Comparison of ENCODE assay signal across 13 cellular contexts in genomic region chr17:74752415-74752814, GRCh38. TPM values are rescaled to one million over a fixed set of nuclear protein-coding genes. Genes with fewer than 3 reads are reported as not detected.
A peak's percentile ranks its signal among the peaks of the same experiment; 100 is the strongest.
DNase-seq lines count a peak whose midpoint lies in the region; ATAC-seq and TF ChIP-seq lines count a peak whose summit lies in the region.
"Had no signal": no experiment of that assay in that cellular context is flagged by ENCODE, and none has a peak within 500 bp of the region (broad histone marks: within the 10 kb centered on the region; RNA-seq: fewer than 3 reads in every experiment).

No MANE protein-coding gene starts in this region.

- POLR2A ChIA-PET in MCF 10A (lab: Yijun Ruan, JAX), result interaction anchor here (2.0 kb wide), 1 partner anchor 121 kb away, joined by 6 read pairs; the partner anchor contains the start of gene FDXR
- POLR2A ChIA-PET in OCI-LY7 (lab: Charles Lee), result no interaction called here

- H3K4me2 ChIP-seq in OCI-LY7 (ENCODE audit: low read length), result no peak overlapping the region

- no peak for TF ChIP-seq POLR2A in breast epithelium (IDR thresholded peaks at IDR 0.05)

- CTCF ChIA-PET in MCF 10A (lab: Yijun Ruan, JAX), result interaction anchor here (1.6 kb wide), 1 partner anchor 19 kb away, joined by 9 read pairs; no protein-coding TSS in a partner anchor
- CTCF ChIA-PET in OCI-LY7 (lab: Charles Lee; ENCODE audit: unreplicated experiment), result interaction anchor here (0.6 kb wide), 1 partner anchor 65 kb away, joined by 3 read pairs; no protein-coding TSS in a partner anchor

- H2AFZ ChIP-seq in OCI-LY7 (ENCODE audit: low read length), result no peak overlapping the region

- BruUV-seq in MCF 10A (replicated peaks; lab: Mats Ljungman, UMichigan), result no TSS peak
- BruUV-seq in OCI-LY7 (replicated peaks; lab: Mats Ljungman, UMichigan), result no TSS peak

- H4K20me1 ChIP-seq in OCI-LY7 (ENCODE audit: insufficient read depth, low read length), result peaks cover 20% of the 10 kb centered on the region; the same call in 1 of the 2 replicates

- H3K4me3 ChIP-seq in breast epithelium, result no peak overlapping the region
- H3K4me3 ChIP-seq in OCI-LY7 (ENCODE audit: low read depth, low read length, poor library complexity, severe bottlenecking), result no peak overlapping the region

- H3K36me3 Mint-ChIP-seq in MCF 10A (ENCODE audit: insufficient read depth, unreplicated experiment) (no peaks in the 10 kb centered on the region), naive B cell (peaks cover 0 to 7% of the 10 kb centered on the region in 2 donors), glutamatergic neuron (ENCODE audit: unreplicated experiment) (no peaks in the 10 kb centered on the region)
- peaks cover 29 to 32% of the 10 kb centered on the region in 2 donors for H3K36me3 Mint-ChIP-seq in activated naive CD4-positive, alpha-beta T cell treated with anti-CD3 and anti-CD28 coated beads, Interleukin-2, amount 50 U/mL, for 72 hours

- no peak overlapping the region for H3K4me3 Mint-ChIP-seq in MCF 10A (ENCODE audit: unreplicated experiment)
- H3K4me3 Mint-ChIP-seq in naive B cell, result peak overlapping the region in 7 of 8 donors; percentile 1 to 97 (median 48)
- H3K4me3 Mint-ChIP-seq in glutamatergic neuron (ENCODE audit: unreplicated experiment), result no peak overlapping the region

- TF ChIP-seq CTCF in breast epithelium (IDR thresholded peaks at IDR 0.05) (no peak), MCF 10A (IDR thresholded peaks at IDR 0.05; ENCODE audit: unreplicated experiment) (no peak), OCI-LY7 (conservative IDR thresholded peaks at IDR 0.05; ENCODE audit: low read length) (no peak), glutamatergic neuron (IDR thresholded peaks at IDR 0.05; ENCODE audit: partially characterized antibody, unreplicated experiment) (no peak)

- no peaks in the 10 kb centered on the region for H3K27me3 ChIP-seq in breast epithelium

- H3K4me1 Mint-ChIP-seq in MCF 10A (ENCODE audit: insufficient read depth, unreplicated experiment) (peaks cover 36% of the 10 kb centered on the region), naive B cell (peaks cover 55 to 79% (median 68%) of the 10 kb centered on the region in 3 donors), glutamatergic neuron (ENCODE audit: low read depth, unreplicated experiment) (peaks cover 5% of the 10 kb centered on the region)

- no peak for ATAC-seq in activated naive CD4-positive, alpha-beta T cell treated with anti-CD3 and anti-CD28 coated beads, Interleukin-2, amount 50 U/mL, for 72 hours
- no peak for ATAC-seq in naive B cell (ENCODE audit: low read depth in 2 of 2)
- ATAC-seq in HG02798 (IDR thresholded peaks at IDR 0.05; ENCODE audit: poor library complexity, unreplicated experiment), result no peak
- ATAC-seq: SK-N-SH treated with all-trans-retinoic acid at 6 μM for 48 hours had no signal

- no peaks in the 10 kb centered on the region for H3K36me3 ChIP-seq in breast epithelium
- H3K36me3 ChIP-seq in OCI-LY7 (ENCODE audit: insufficient read depth, low read length), result peaks cover 27% of the 10 kb centered on the region

- H3K79me2 ChIP-seq in OCI-LY7 (ENCODE audit: insufficient read depth, low read depth, low read length), result peaks cover 31% of the 10 kb centered on the region; the same call in 1 of the 2 replicates

- peak overlapping the region; percentile 62 to 89 for H3K27ac ChIP-seq in breast epithelium
- no peak overlapping the region for H3K27ac ChIP-seq in OCI-LY7 (ENCODE audit: low read depth, low read length, poor library complexity, severe bottlenecking)

- no peaks in the 10 kb centered on the region for H3K27me3 Mint-ChIP-seq in MCF 10A (ENCODE audit: insufficient read depth, unreplicated experiment)
- no peaks in the 10 kb centered on the region for H3K27me3 Mint-ChIP-seq in naive B cell
- H3K27me3 Mint-ChIP-seq in glutamatergic neuron (ENCODE audit: unreplicated experiment), result peaks cover 3% of the 10 kb centered on the region

- DNase-seq in breast epithelium (ENCODE audit: low spot score in 2 of 2) (no peak), MCF 10A (ENCODE audit: unreplicated experiment) (no peak), naive B cell (no peak), OCI-LY7 (ENCODE audit: low spot score) (no peak), glutamatergic neuron (no peak)
- DNase-seq in activated naive CD4-positive, alpha-beta T cell treated with anti-CD3 and anti-CD28 coated beads, Interleukin-2, amount 50 U/mL, for 72 hours (ENCODE audit: low spot score in 2 of 2), result no peak
- no peak for DNase-seq in activated CD4-positive, CD25-positive, alpha-beta regulatory T cell (lab: John Stamatoyannopoulos, UW)
- DNase-seq: effector CD8-positive, alpha-beta T cell; left cardiac atrium; NCI-H1694 had no signal

- intact Hi-C loops in breast epithelium (cut with DNase I; ENCODE audit: low total_unique reads), result no loop called here
- intact Hi-C loops in MCF 10A (cut with micrococcal nuclease), result no loop called here
- intact Hi-C loops in OCI-LY7 (cut with micrococcal nuclease; ENCODE audit: unreplicated experiment), result no loop called here

- H3K9me3 ChIP-seq in breast epithelium (no peaks in the 10 kb centered on the region), OCI-LY7 (ENCODE audit: low read length) (no peaks in the 10 kb centered on the region)

- H3K27ac Mint-ChIP-seq in MCF 10A (ENCODE audit: low read depth, unreplicated experiment), result no peak overlapping the region
- peak overlapping the region; percentile 83 to 89 for H3K27ac Mint-ChIP-seq in activated naive CD4-positive, alpha-beta T cell treated with anti-CD3 and anti-CD28 coated beads, Interleukin-2, amount 50 U/mL, for 72 hours
- H3K27ac Mint-ChIP-seq in naive B cell, result peak overlapping the region in 3 of 6 donors; percentile 35 to 88 (median 67)
- H3K27ac Mint-ChIP-seq in glutamatergic neuron (ENCODE audit: unreplicated experiment), result no peak overlapping the region

- H3K9me3 Mint-ChIP-seq in MCF 10A (ENCODE audit: unreplicated experiment) (no peaks in the 10 kb centered on the region), naive B cell (no peaks in the 10 kb centered on the region), glutamatergic neuron (ENCODE audit: unreplicated experiment) (peaks cover 8% of the 10 kb centered on the region)
- no peaks in the 10 kb centered on the region for H3K9me3 Mint-ChIP-seq in activated naive CD4-positive, alpha-beta T cell treated with anti-CD3 and anti-CD28 coated beads, Interleukin-2, amount 50 U/mL, for 72 hours

- peaks cover 0 to 13% of the 10 kb centered on the region in 2 donors for H3K4me1 ChIP-seq in breast epithelium
- peaks cover 24% of the 10 kb centered on the region for H3K4me1 ChIP-seq in OCI-LY7 (ENCODE audit: insufficient read depth, low read length, poor library complexity, severe bottlenecking)

- no peaks in the 10 kb centered on the region for H3K9me2 ChIP-seq in OCI-LY7 (ENCODE audit: insufficient read depth, low read length)

RNA-seq across cellular contexts. Expression of gene NHERF1, which starts 4.0 kb away (rescaled TPM):
- total RNA-seq in breast epithelium (10 to 100 TPM; 15.8 to 82.8 (median 36.4) TPM), MCF 10A (2022) (23.9 and 25.3 TPM in 2 replicates), OCI-LY7 (2022) (116 and 122 TPM in 2 replicates), glutamatergic neuron (ENCODE audit: unreplicated experiment) (26.9 TPM)
- 100 to 1,000 TPM in 1 of 2 donors, 10 to 100 TPM in 1; 59.0 to 114 TPM for total RNA-seq in activated naive CD4-positive, alpha-beta T cell treated with anti-CD3 and anti-CD28 coated beads, Interleukin-2, amount 50 U/mL, for 72 hours
- polyA plus RNA-seq in naive B cell (ENCODE audit: low read depth in 6 of 6), result 100 to 1,000 TPM in 3 of 6 donors, 10 to 100 TPM in 3; 66.4 to 122 (median 95.9) TPM
- 73.2 and 86.1 TPM in 2 replicates for total RNA-seq in OCI-LY7 (2014; rRNA removed; shearing (Covaris generic))

RNA-seq across cellular contexts. Expression of gene RAB37, which starts 15.4 kb away (rescaled TPM):
- total RNA-seq in breast epithelium, result 1 to 10 TPM in 2 of 3 donors, under 1 TPM in 1; 0.98 to 2.1 (median 2.0) TPM
- not detected in 2 replicates for total RNA-seq in MCF 10A (2022)
- 1 to 10 TPM; 3.4 to 4.0 TPM for total RNA-seq in activated naive CD4-positive, alpha-beta T cell treated with anti-CD3 and anti-CD28 coated beads, Interleukin-2, amount 50 U/mL, for 72 hours
- polyA plus RNA-seq in naive B cell (ENCODE audit: low read depth in 6 of 6), result 10 to 100 TPM; 49.2 to 85.5 (median 56.4) TPM
- total RNA-seq in OCI-LY7 (2014; rRNA removed; shearing (Covaris generic)), result 2.8 and 6.3 TPM in 2 replicates
- total RNA-seq in OCI-LY7 (2022), result 12.7 and 18.9 TPM in 2 replicates
- total RNA-seq in glutamatergic neuron (ENCODE audit: unreplicated experiment), result 2.1 TPM
- polyA plus RNA-seq: neural cell had no signal

RNA-seq across cellular contexts. Expression of gene NAT9, which starts 23.7 kb away (rescaled TPM):
- 10 to 100 TPM; 20.6 to 41.3 (median 40.0) TPM for total RNA-seq in breast epithelium
- 58.1 and 64.8 TPM in 2 replicates for total RNA-seq in MCF 10A (2022)
- total RNA-seq in activated naive CD4-positive, alpha-beta T cell treated with anti-CD3 and anti-CD28 coated beads, Interleukin-2, amount 50 U/mL, for 72 hours, result 10 to 100 TPM; 38.2 to 57.2 TPM
- polyA plus RNA-seq in naive B cell (ENCODE audit: low read depth in 6 of 6), result 10 to 100 TPM in 5 of 6 donors, 1 to 10 TPM in 1; 9.6 to 29.0 (median 15.6) TPM
- 77.2 and 99.3 TPM in 2 replicates for total RNA-seq in OCI-LY7 (2014; rRNA removed; shearing (Covaris generic))
- total RNA-seq in OCI-LY7 (2022), result 87.9 and 89.0 TPM in 2 replicates
- 67.8 TPM for total RNA-seq in glutamatergic neuron (ENCODE audit: unreplicated experiment)

RNA-seq across cellular contexts. Expression of gene CD300LF, which starts 39.7 kb away (rescaled TPM):
- total RNA-seq in breast epithelium, result 1 to 10 TPM in 1 of 3 donors, under 1 TPM in 2; 0.32 to 2.0 (median 0.98) TPM
- total RNA-seq in MCF 10A (2022), result not detected in 2 replicates
- not detected for total RNA-seq in activated naive CD4-positive, alpha-beta T cell treated with anti-CD3 and anti-CD28 coated beads, Interleukin-2, amount 50 U/mL, for 72 hours
- 1 to 10 TPM in 2 of 6 donors, under 1 TPM in 4; 0.22 to 3.2 (median 0.43) TPM for polyA plus RNA-seq in naive B cell (ENCODE audit: low read depth in 6 of 6)
- total RNA-seq in OCI-LY7 (2014; rRNA removed; shearing (Covaris generic)), result not detected in 2 replicates
- not detected in 2 replicates for total RNA-seq in OCI-LY7 (2022)
- total RNA-seq in glutamatergic neuron (ENCODE audit: unreplicated experiment), result not detected
- polyA plus RNA-seq: neural cell had no signal

Comparison
In these comparisons a context has a peak if more than half of its experiments do, and no peak if none do; other contexts are left out.
1. H3K27ac Mint-ChIP-seq: peak in activated naive CD4-positive, alpha-beta T cell treated with anti-CD3 and anti-CD28 coated beads, Interleukin-2, amount 50 U/mL, for 72 hours (2 of 2); none in MCF 10A (single experiment) and glutamatergic neuron (single experiment).
2. H3K4me3 Mint-ChIP-seq: peak in naive B cell (7 of 8); none in MCF 10A (single experiment) and glutamatergic neuron (single experiment).